ENCODE assay signal across 16 cellular contexts in the genomic region with DNA sequence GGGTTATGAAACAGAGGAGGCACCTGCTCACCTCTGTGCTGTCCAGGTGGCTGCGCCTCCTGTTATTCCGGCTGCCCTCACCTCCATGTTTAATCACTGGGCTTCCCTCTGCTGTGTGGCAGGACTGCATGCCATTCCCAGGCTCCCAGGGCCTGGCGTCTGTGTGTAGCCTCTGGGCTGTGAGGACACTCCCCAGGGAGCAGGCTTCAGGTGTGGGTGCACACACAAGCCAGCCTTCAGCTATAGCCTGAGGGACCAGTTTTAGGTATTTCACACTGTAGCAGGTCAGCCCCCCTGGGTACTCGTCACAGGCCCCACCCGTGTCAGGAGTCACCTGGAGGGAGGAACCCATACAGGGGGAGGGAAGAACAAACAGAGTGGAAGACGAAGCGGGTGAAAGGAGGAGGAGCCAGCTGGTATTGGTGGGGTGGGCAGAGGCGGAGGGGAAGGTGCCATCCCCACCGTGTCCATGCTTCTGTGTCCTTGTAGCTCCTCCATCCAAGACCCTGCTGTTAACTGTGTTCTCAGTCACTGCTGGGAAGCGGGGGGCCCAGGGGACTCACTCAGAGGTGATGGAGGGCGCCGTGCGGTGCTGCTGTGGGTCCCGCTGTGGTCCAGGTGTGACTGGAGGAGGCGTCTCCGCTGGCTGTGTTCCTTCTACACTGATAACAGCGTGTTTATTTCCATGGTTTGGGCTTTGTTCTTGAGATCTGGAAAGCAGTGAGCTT.
A peak's percentile ranks its signal among the peaks of the same experiment; 100 is the strongest.
DNase-seq lines count a peak whose midpoint lies in the region; ATAC-seq and TF ChIP-seq lines count a peak whose summit lies in the region.
"Had no signal": no experiment of that assay in that cellular context is flagged by ENCODE, and none has a peak within 500 bp of the region (broad histone marks: within the 10 kb centered on the region; RNA-seq: fewer than 3 reads in every experiment).

No MANE protein-coding gene starts in this region.

- TF ChIP-seq CTCF in WERI-Rb-1 (IDR thresholded peaks at IDR 0.05; ENCODE audit: low read depth, low read length) (no peak), neural crest cell (conservative IDR thresholded peaks at IDR 0.05) (no peak), transverse colon (IDR thresholded peaks at IDR 0.05) (no peak)

- H3K4me1 ChIP-seq in BLaER1 treated with 17β-estradiol and CSF1 and Interleukin-3, amounts not matched to agents 10 nM and 100 nM: peaks cover 43 to 100% (median 99%) of the 10 kb centered on the region in 10 experiments
- peaks cover 10 to 31% (median 16%) of the 10 kb centered on the region in 4 donors for H3K4me1 ChIP-seq in transverse colon

- peaks cover 0 to 26% (median 0%) of the 10 kb centered on the region in 11 experiments; a peak in 5 of 22 replicates for H3K27me3 ChIP-seq in BLaER1 treated with 17β-estradiol and CSF1 and Interleukin-3, amounts not matched to agents 10 nM and 100 nM
- H3K27me3 ChIP-seq in WERI-Rb-1 (ENCODE audit: insufficient read depth, low read depth, severe bottlenecking) (no peaks in the 10 kb centered on the region), transverse colon (no peaks in the 10 kb centered on the region)
- H3K27me3 ChIP-seq: cardiac muscle cell, Peyer's patch had no signal

- in situ Hi-C loops in transverse colon (cut with MboI; ENCODE audit: low pct_ligation_motif_present in 1 of 4, low pct_unique_long_range_greater_than_20kb in 1 of 4, low sequenced_read_pairs in 3 of 4): no loop called here

- peak overlapping the region; percentile 83 for H3K27ac Mint-ChIP-seq in neural crest cell (ENCODE audit: unreplicated experiment)
- H3K27ac Mint-ChIP-seq: activated CD8-positive, alpha-beta T cell treated with anti-CD3 and anti-CD28 coated beads for 36 hours had no signal

- H3K27me3 Mint-ChIP-seq in neural crest cell (ENCODE audit: low read depth): no peaks in the 10 kb centered on the region
- H3K27me3 Mint-ChIP-seq: activated CD8-positive, alpha-beta T cell treated with anti-CD3 and anti-CD28 coated beads for 36 hours had no signal

- H3K9me3 Mint-ChIP-seq in neural crest cell: no peaks in the 10 kb centered on the region
- H3K9me3 Mint-ChIP-seq: activated CD8-positive, alpha-beta T cell treated with anti-CD3 and anti-CD28 coated beads for 36 hours had no signal

- H3K4me2 ChIP-seq in BLaER1 treated with 17β-estradiol and CSF1 and Interleukin-3, amounts not matched to agents 10 nM and 100 nM: peak overlapping the region in 8 of 11 experiments; percentile 30 to 97 (median 82); a peak in 15 of 22 replicates

- H3K9me3 ChIP-seq in BLaER1 treated with 17β-estradiol and CSF1 and Interleukin-3, amounts not matched to agents 10 nM and 100 nM (replicated peaks in 1 of 11): no peaks in the 10 kb centered on the region
- H3K9me3 ChIP-seq in WERI-Rb-1 (ENCODE audit: severe bottlenecking) (no peaks in the 10 kb centered on the region), transverse colon (no peaks in the 10 kb centered on the region)
- H3K9me3 ChIP-seq: Peyer's patch had no signal

- TF ChIP-seq POLR2A in transverse colon (IDR thresholded peaks at IDR 0.05): no peak

- intact Hi-C loops in transverse colon (cut with DNase I; ENCODE audit: low total_unique reads): no loop called here

- no peaks in the 10 kb centered on the region for H3K36me3 Mint-ChIP-seq in neural crest cell (ENCODE audit: low read depth)

- no peak for TF ChIP-seq EP300 in transverse colon (IDR thresholded peaks at IDR 0.05; ENCODE audit: low read depth)

- H3K36me3 ChIP-seq in BLaER1 treated with 17β-estradiol and CSF1 and Interleukin-3, amounts not matched to agents 10 nM and 100 nM: peaks cover 17 to 81% (median 47%) of the 10 kb centered on the region in 11 experiments; a peak in 19 of 22 replicates
- H3K36me3 ChIP-seq in WERI-Rb-1: peaks cover 16% of the 10 kb centered on the region
- peaks cover 0 to 25% (median 9%) of the 10 kb centered on the region in 4 donors for H3K36me3 ChIP-seq in transverse colon
- H3K36me3 ChIP-seq: cardiac muscle cell had no signal

- H4K20me1 ChIP-seq in BLaER1 treated with 17β-estradiol and CSF1 and Interleukin-3, amounts not matched to agents 10 nM and 100 nM: peaks cover 0 to 97% (median 56%) of the 10 kb centered on the region in 11 experiments; a peak in 18 of 22 replicates

- H3K4me3 ChIP-seq in BLaER1 treated with 17β-estradiol and CSF1 and Interleukin-3, amounts not matched to agents 10 nM and 100 nM: no peak overlapping the region
- H3K4me3 ChIP-seq in WERI-Rb-1 (ENCODE audit: low read depth, low read length): no peak overlapping the region
- H3K4me3 ChIP-seq in transverse colon: no peak overlapping the region
- H3K4me3 ChIP-seq: cardiac muscle cell, Peyer's patch had no signal

- no peak overlapping the region; a peak in 2 of 22 replicates for H3K9ac ChIP-seq in BLaER1 treated with 17β-estradiol and CSF1 and Interleukin-3, amounts not matched to agents 10 nM and 100 nM

- peak; percentile 45 for DNase-seq in ELF-1 (ENCODE audit: low read depth, low spot score)
- no peak for DNase-seq in WERI-Rb-1
- no peak for DNase-seq in neural crest cell (ENCODE audit: low read depth, low spot score)
- DNase-seq in transverse colon: no peak
- DNase-seq in cerebellar nuclear complex (lab: John Stamatoyannopoulos, UW): no peak
- DNase-seq: activated CD8-positive, alpha-beta T cell treated with anti-CD3 and anti-CD28 coated beads for 36 hours; activated gamma-delta T cell; glutamatergic neuron; HCEC 1CT; kidney; stimulated activated CD4-positive, alpha-beta T cell treated with anti-CD3 and anti-CD28 coated beads, Interleukin-2, amount 100 ng/mL, for 48 hours had no signal

- 84 to 100% methylated on average over 2 to 17 of the region's 17 CpGs for WGBS in transverse colon (ENCODE audit: low coverage in 1 of 2), 2 donors

- ATAC-seq in HG03521 (IDR thresholded peaks at IDR 0.05; ENCODE audit: unreplicated experiment): no peak
- no peak for ATAC-seq in GM18870 (IDR thresholded peaks at IDR 0.05; ENCODE audit: unreplicated experiment)
- ATAC-seq: activated CD8-positive, alpha-beta T cell treated with anti-CD3 and anti-CD28 coated beads for 36 hours had no signal

- peaks cover 11% of the 10 kb centered on the region for H3K4me1 Mint-ChIP-seq in neural crest cell

- H3K27ac ChIP-seq in BLaER1 treated with 17β-estradiol and CSF1 and Interleukin-3, amounts not matched to agents 10 nM and 100 nM: no peak overlapping the region
- H3K27ac ChIP-seq in WERI-Rb-1: peak overlapping the region; percentile 35
- H3K27ac ChIP-seq in transverse colon: peak overlapping the region in 1 of 4 donors; percentile 80

- no peak overlapping the region for H3K4me3 Mint-ChIP-seq in neural crest cell
- H3K4me3 Mint-ChIP-seq: activated CD8-positive, alpha-beta T cell treated with anti-CD3 and anti-CD28 coated beads for 36 hours had no signal
